3 cellular contexts compared by ENCODE assay signal in the genomic region with DNA sequence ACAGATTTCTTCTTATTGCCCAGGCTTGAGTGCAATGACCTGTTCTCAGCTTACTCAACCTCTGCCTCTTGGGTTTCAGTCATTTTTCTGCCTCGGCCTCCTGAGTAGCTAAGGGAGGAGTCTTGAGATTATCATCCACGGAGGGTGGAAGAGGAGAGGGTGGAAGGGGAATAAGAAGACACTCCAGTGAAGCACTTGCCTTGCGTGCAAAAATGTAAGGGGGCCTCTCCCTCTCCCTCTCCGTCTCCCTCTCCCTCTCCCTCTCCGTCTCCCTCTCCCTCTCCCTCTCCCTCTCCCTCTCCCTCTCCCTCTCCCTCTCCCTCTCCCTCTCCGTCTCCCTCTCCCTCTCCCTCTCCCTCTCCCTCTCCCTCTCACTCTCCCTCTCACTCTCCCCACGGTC. TPM values are rescaled to one million over a fixed set of nuclear protein-coding genes. Genes with fewer than 3 reads are reported as not detected.
"Had no signal": no experiment of that assay in that cellular context is flagged by ENCODE, and none has a peak within 500 bp of the region (broad histone marks: within the 10 kb centered on the region; RNA-seq: fewer than 3 reads in every experiment).

No MANE protein-coding gene starts in this region.

RNA-seq across cellular contexts. Expression of gene CLEC18C, which starts 29.9 kb away (rescaled TPM):
- total RNA-seq: activated CD4-positive, alpha-beta memory T cell treated with anti-CD3 and anti-CD28 coated beads for 36 hours; activated CD4-positive, alpha-beta T cell treated with anti-CD3 and anti-CD28 coated beads, Interleukin-2, amount 10 ng/mL, durations not matched to agents 24 days and 14 days; activated CD8-positive, alpha-beta T cell treated with anti-CD3 and anti-CD28 coated beads for 36 hours had no signal
